In genomic region chr15:90099868-90100854, GRCh38 we compare ENCODE assay signal across 8 cellular contexts. TPM values are rescaled to one million over a fixed set of nuclear protein-coding genes. Genes with fewer than 3 reads are reported as not detected.
DNase-seq lines count a peak whose midpoint lies in the region; ATAC-seq lines count a peak whose summit lies in the region.

No MANE protein-coding gene starts in this region.

- DNase-seq in DMS 273 (lab: John Stamatoyannopoulos, UW; ENCODE audit: unreplicated experiment) (peak; percentile 84), amygdala (lab: John Stamatoyannopoulos, UW) (peak in 38 of 56 donors; percentile 24 to 79 (median 40)), kidney glomerular epithelial cell (lab: John Stamatoyannopoulos, UW) (peak; percentile 12), HuH-7.5 (ENCODE audit: low spot score) (no peak), DMS79 (lab: John Stamatoyannopoulos, UW) (no peak)
- DNase-seq in Jurkat, Clone E6-1 (ENCODE audit: low read depth, low spot score) = peak; percentile 55
- no peak for DNase-seq in stimulated activated naive CD8-positive, alpha-beta T cell treated with anti-CD3 and anti-CD28 coated beads, Interleukin-15, amount 100 ng/mL, for 72 hours
- no peak for DNase-seq in activated CD4-positive, CD25-positive, alpha-beta regulatory T cell treated with anti-CD3 and anti-CD28 coated beads, Interleukin-2, amount 50 U/mL, for 72 hours

- H3K4me3 ChIP-seq in Jurkat, Clone E6-1 (ENCODE audit: low read length) = peak overlapping the region; percentile 83

- peak overlapping the region; percentile 86 to 91 for H3K4me3 Mint-ChIP-seq in stimulated activated naive CD8-positive, alpha-beta T cell treated with anti-CD3 and anti-CD28 coated beads, Interleukin-15, amount 100 ng/mL, for 72 hours

- no peaks in the 10 kb centered on the region for H3K9me3 Mint-ChIP-seq in stimulated activated naive CD8-positive, alpha-beta T cell treated with anti-CD3 and anti-CD28 coated beads, Interleukin-15, amount 100 ng/mL, for 72 hours

- ATAC-seq in stimulated activated naive CD8-positive, alpha-beta T cell treated with anti-CD3 and anti-CD28 coated beads, Interleukin-15, amount 100 ng/mL, for 72 hours = no peak

- H3K27me3 Mint-ChIP-seq in stimulated activated naive CD8-positive, alpha-beta T cell treated with anti-CD3 and anti-CD28 coated beads, Interleukin-15, amount 100 ng/mL, for 72 hours = no peaks in the 10 kb centered on the region

- peak overlapping the region in 1 of 2 donors; percentile 60 for H3K27ac Mint-ChIP-seq in stimulated activated naive CD8-positive, alpha-beta T cell treated with anti-CD3 and anti-CD28 coated beads, Interleukin-15, amount 100 ng/mL, for 72 hours

- peaks cover 72% of the 10 kb centered on the region for H3K4me1 Mint-ChIP-seq in stimulated activated naive CD8-positive, alpha-beta T cell treated with anti-CD3 and anti-CD28 coated beads, Interleukin-15, amount 100 ng/mL, for 72 hours

RNA-seq across cellular contexts. Expression of gene IDH2, which starts 2.1 kb away (rescaled TPM):
- polyA plus RNA-seq in Jurkat, Clone E6-1 (2012; ENCODE audit: insufficient read depth, insufficient read length) = 437 TPM

Comparison
In these comparisons a context has a peak if more than half of its experiments do, and no peak if none do; other contexts are left out.
1. DNase-seq: peak in DMS 273 (single experiment), Jurkat, Clone E6-1 (single experiment), amygdala (38 of 56) and kidney glomerular epithelial cell (single experiment); none in stimulated activated naive CD8-positive, alpha-beta T cell treated with anti-CD3 and anti-CD28 coated beads, Interleukin-15, amount 100 ng/mL, for 72 hours (0 of 2), HuH-7.5 (single experiment), DMS79 (single experiment) and activated CD4-positive, CD25-positive, alpha-beta regulatory T cell treated with anti-CD3 and anti-CD28 coated beads, Interleukin-2, amount 50 U/mL, for 72 hours (single experiment).